1 cellular context compared by ENCODE assay signal in the genomic region with DNA sequence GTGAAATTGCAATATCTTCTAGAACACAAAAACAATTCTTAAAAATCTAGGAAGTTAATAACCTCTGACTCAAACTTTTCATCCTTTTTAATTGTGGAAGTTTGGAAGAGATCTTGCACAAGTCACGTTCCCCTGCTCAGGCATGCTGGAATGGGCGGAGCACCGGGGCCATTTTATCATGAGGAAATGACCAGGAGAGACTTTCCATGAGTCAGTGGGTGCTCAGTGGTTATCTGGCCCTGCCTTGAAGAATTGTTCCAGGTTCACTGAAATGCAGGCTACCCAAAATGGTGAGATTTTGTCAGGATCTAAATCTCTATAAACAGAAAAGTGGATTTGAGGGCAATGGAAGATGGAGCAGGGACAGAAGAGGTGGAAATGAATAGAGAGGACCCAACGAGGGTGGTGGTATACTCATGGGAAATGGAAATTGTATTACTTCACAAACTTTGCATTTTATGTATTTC.
TF ChIP-seq lines count a peak whose summit lies in the region.

No MANE protein-coding gene starts in this region.

TF ChIP-seq in WTC11, 78 proteins besides CTCF, POLR2A, EP300 and RAD21 (continued from another document):
- TF ChIP-seq MYBL2 (CRISPR knock-in tag; IDR thresholded peaks at IDR 0.05) (no peak), SMAD3 (CRISPR knock-in tag; IDR thresholded peaks at IDR 0.05; ENCODE audit: borderline replicate concordance) (no peak), ZNF396 (CRISPR knock-in tag; IDR thresholded peaks at IDR 0.05; ENCODE audit: borderline replicate concordance) (no peak), RORB (CRISPR knock-in tag; IDR thresholded peaks at IDR 0.05) (no peak)
